ENCODE assay signal across 1 cellular context in the genomic region with DNA sequence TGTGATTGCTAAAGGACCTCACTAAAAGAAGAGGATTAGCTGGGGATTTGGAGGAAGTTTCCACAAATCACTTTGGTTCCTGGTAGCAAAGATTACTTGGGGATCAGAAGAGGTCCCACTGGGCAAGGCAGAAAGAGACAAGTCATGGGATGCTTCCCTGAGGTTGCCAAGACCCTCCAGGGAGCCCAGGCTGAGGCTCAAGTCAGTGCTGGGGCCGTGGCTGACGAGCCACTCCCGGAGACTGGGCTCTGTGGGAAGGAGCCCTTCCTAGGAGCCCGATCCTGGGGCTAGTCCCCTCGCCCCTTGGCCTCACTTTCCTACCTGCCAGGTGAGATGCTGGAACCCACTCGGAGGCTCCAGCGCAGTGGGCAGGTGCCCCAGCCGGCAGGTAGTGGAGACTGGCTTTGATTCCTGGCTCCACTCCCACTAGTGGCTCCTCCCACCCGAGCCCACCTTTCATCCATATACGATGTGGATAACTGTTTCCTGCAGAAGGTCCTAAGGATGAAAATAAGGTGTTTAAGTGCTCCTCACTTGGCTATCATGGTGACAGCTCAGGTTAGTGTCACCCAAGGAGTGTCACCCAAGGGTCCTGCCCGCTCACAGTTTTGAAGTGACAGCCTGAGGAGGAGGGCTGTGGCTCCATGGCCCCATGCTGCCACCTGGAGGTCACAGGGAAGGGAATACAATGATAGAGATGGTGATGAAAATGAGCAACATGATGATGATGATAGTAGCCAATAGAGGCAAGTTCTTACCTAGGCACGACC.
TF ChIP-seq lines count a peak whose summit lies in the region.

No MANE protein-coding gene starts in this region.

TF ChIP-seq in HEK293, 187 proteins besides CTCF, POLR2A, EP300 and RAD21 (continued from another document):
- TF ChIP-seq, protein P1, sequence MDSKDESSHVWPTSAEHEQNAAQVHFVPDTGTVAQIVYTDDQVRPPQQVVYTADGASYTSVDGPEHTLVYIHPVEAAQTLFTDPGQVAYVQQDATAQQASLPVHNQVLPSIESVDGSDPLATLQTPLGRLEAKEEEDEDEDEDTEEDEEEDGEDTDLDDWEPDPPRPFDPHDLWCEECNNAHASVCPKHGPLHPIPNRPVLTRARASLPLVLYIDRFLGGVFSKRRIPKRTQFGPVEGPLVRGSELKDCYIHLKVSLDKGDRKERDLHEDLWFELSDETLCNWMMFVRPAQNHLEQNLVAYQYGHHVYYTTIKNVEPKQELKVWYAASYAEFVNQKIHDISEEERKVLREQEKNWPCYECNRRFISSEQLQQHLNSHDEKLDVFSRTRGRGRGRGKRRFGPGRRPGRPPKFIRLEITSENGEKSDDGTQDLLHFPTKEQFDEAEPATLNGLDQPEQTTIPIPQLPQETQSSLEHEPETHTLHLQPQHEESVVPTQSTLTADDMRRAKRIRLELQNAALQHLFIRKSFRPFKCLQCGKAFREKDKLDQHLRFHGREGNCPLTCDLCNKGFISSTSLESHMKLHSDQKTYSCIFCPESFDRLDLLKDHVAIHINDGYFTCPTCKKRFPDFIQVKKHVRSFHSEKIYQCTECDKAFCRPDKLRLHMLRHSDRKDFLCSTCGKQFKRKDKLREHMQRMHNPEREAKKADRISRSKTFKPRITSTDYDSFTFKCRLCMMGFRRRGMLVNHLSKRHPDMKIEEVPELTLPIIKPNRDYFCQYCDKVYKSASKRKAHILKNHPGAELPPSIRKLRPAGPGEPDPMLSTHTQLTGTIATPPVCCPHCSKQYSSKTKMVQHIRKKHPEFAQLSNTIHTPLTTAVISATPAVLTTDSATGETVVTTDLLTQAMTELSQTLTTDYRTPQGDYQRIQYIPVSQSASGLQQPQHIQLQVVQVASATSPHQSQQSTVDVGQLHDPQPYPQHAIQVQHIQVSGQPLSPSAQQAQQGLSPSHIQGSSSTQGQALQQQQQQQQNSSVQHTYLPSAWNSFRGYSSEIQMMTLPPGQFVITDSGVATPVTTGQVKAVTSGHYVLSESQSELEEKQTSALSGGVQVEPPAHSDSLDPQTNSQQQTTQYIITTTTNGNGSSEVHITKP (tag by site-specific recombination; IDR thresholded peaks at IDR 0.05), result no peak
- TF ChIP-seq SP3 (tag by site-specific recombination; IDR thresholded peaks at IDR 0.05), result 0 out of 2 replicates have a peak, but pooled peaks have one; percentile 16
- TF ChIP-seq, protein P2, sequence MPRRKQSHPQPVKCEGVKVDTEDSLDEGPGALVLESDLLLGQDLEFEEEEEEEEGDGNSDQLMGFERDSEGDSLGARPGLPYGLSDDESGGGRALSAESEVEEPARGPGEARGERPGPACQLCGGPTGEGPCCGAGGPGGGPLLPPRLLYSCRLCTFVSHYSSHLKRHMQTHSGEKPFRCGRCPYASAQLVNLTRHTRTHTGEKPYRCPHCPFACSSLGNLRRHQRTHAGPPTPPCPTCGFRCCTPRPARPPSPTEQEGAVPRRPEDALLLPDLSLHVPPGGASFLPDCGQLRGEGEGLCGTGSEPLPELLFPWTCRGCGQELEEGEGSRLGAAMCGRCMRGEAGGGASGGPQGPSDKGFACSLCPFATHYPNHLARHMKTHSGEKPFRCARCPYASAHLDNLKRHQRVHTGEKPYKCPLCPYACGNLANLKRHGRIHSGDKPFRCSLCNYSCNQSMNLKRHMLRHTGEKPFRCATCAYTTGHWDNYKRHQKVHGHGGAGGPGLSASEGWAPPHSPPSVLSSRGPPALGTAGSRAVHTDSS (tag by site-specific recombination; IDR thresholded peaks at IDR 0.05), result peak; percentile 78
- peak; percentile 63 for TF ChIP-seq ZNF654 (tag by site-specific recombination; IDR thresholded peaks at IDR 0.05; ENCODE audit: low read depth)
- 0 out of 2 replicates have a peak, but pooled peaks have one; percentile 25 for TF ChIP-seq ZNF610 (tag by site-specific recombination; IDR thresholded peaks at IDR 0.05; ENCODE audit: borderline replicate concordance)
- TF ChIP-seq, protein P3, sequence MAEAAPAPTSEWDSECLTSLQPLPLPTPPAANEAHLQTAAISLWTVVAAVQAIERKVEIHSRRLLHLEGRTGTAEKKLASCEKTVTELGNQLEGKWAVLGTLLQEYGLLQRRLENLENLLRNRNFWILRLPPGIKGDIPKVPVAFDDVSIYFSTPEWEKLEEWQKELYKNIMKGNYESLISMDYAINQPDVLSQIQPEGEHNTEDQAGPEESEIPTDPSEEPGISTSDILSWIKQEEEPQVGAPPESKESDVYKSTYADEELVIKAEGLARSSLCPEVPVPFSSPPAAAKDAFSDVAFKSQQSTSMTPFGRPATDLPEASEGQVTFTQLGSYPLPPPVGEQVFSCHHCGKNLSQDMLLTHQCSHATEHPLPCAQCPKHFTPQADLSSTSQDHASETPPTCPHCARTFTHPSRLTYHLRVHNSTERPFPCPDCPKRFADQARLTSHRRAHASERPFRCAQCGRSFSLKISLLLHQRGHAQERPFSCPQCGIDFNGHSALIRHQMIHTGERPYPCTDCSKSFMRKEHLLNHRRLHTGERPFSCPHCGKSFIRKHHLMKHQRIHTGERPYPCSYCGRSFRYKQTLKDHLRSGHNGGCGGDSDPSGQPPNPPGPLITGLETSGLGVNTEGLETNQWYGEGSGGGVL (tag by site-specific recombination; IDR thresholded peaks at IDR 0.05), result no peak
- TF ChIP-seq ZNF350 (tag by site-specific recombination; IDR thresholded peaks at IDR 0.05), result no peak
- no peak for TF ChIP-seq ZNF404 (tag by site-specific recombination; IDR thresholded peaks at IDR 0.05)
- TF ChIP-seq ZNF37A (tag by site-specific recombination; IDR thresholded peaks at IDR 0.05), result no peak
- TF ChIP-seq SCRT2 (tag by site-specific recombination; IDR thresholded peaks at IDR 0.05), result peak; percentile 37; the same call in 1 of the 2 replicates
- TF ChIP-seq, protein P4, sequence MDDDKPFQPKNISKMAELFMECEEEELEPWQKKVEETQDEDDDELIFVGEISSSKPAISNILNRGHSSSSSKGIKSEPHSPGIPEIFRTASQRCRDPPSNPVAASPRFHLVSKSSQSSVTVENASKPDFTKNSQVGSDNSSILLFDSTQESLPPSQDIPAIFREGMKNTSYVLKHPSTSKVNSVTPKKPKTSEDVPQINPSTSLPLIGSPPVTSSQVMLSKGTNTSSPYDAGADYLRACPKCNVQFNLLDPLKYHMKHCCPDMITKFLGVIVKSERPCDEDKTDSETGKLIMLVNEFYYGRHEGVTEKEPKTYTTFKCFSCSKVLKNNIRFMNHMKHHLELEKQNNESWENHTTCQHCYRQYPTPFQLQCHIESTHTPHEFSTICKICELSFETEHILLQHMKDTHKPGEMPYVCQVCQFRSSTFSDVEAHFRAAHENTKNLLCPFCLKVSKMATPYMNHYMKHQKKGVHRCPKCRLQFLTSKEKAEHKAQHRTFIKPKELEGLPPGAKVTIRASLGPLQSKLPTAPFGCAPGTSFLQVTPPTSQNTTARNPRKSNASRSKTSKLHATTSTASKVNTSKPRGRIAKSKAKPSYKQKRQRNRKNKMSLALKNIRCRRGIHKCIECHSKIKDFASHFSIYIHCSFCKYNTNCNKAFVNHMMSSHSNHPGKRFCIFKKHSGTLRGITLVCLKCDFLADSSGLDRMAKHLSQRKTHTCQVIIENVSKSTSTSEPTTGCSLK (tag by site-specific recombination; IDR thresholded peaks at IDR 0.05), result no peak
- TF ChIP-seq WT1 (tag by site-specific recombination; IDR thresholded peaks at IDR 0.05), result no peak
- TF ChIP-seq TRIM28 (IDR thresholded peaks at IDR 0.05; ENCODE audit: borderline replicate concordance, low read length), result no peak
- TF ChIP-seq GLI2 (tag by site-specific recombination; IDR thresholded peaks at IDR 0.05; ENCODE audit: borderline replicate concordance, low read depth), result no peak
- TF ChIP-seq, protein P5, sequence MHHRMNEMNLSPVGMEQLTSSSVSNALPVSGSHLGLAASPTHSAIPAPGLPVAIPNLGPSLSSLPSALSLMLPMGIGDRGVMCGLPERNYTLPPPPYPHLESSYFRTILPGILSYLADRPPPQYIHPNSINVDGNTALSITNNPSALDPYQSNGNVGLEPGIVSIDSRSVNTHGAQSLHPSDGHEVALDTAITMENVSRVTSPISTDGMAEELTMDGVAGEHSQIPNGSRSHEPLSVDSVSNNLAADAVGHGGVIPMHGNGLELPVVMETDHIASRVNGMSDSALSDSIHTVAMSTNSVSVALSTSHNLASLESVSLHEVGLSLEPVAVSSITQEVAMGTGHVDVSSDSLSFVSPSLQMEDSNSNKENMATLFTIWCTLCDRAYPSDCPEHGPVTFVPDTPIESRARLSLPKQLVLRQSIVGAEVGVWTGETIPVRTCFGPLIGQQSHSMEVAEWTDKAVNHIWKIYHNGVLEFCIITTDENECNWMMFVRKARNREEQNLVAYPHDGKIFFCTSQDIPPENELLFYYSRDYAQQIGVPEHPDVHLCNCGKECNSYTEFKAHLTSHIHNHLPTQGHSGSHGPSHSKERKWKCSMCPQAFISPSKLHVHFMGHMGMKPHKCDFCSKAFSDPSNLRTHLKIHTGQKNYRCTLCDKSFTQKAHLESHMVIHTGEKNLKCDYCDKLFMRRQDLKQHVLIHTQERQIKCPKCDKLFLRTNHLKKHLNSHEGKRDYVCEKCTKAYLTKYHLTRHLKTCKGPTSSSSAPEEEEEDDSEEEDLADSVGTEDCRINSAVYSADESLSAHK (tag by site-specific recombination; IDR thresholded peaks at IDR 0.05), result no peak
- no peak for TF ChIP-seq ZNF48 (tag by site-specific recombination; IDR thresholded peaks at IDR 0.05)
- peak; percentile 42 for TF ChIP-seq ZNF423 (tag by site-specific recombination; IDR thresholded peaks at IDR 0.05)
